In the genomic region with DNA sequence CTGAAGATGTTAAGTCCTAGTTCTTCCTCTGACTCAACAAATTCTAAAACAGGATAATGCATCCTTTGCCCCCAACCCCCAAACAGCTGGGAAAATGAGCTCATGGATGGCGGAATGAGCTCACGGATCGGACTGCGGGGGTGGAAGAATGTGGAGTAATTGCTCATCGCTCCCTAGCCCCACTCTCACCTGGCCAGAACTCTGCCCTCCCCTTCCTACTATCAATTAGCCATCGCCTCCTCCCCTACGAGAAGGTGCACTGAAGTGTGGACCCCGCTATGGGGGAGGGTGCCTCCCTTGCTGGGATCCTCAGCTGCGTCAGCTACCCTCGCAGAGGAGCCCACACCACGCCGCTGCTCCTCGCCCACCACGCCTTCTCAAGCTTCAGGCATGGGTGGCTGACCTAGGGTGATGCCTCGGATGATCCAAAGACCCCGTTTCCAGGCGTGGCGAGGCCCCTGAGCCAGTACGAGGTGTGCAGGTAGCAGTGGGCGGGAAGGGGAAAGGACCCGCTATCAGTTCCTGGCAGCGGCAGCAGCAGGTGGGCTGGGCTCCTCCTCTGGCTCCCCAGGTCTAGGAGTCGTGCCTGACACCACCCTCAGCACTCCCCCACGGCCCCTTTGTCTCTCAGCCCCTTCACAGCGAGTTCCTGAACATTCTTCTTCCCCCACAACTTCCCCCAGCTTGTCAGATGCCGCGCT, we compare ENCODE assay signal across 9 cellular contexts.
DNase-seq lines count a peak whose midpoint lies in the region; ATAC-seq and TF ChIP-seq lines count a peak whose summit lies in the region.
"Had no signal": no experiment of that assay in that cellular context is flagged by ENCODE, and none has a peak within 500 bp of the region (broad histone marks: within the 10 kb centered on the region; RNA-seq: fewer than 3 reads in every experiment).

No MANE protein-coding gene starts in this region.

- H3K36me3 ChIP-seq in GM23338 (ENCODE audit: insufficient read depth), result peaks cover 10% of the 10 kb centered on the region; the same call in 1 of the 2 replicates
- peaks cover 20 to 26% of the 10 kb centered on the region in 2 donors for H3K36me3 ChIP-seq in ascending aorta

- DNase-seq in GM23338 (ENCODE audit: low spot score) (peak; percentile 62), fibroblast of pulmonary artery (ENCODE audit: low read depth) (peak; percentile 56), ascending aorta (ENCODE audit: low spot score in 2 of 2) (no peak), NCI-H2029 treated with DMSO at 0.1 percent for 48 hours (lab: John Stamatoyannopoulos, UW) (no peak), HuH-7 (ENCODE audit: low spot score) (no peak), CD1c-positive myeloid dendritic cell (ENCODE audit: extremely low spot score) (no peak)
- peak; percentile 61 for DNase-seq in activated CD8-positive, alpha-beta T cell treated with anti-CD3 and anti-CD28 coated beads for 36 hours
- peak; percentile 16 to 30 for DNase-seq in stimulated activated CD4-positive, alpha-beta T cell treated with anti-CD3 and anti-CD28 coated beads, Interleukin-1b, Interleukin-23, amount 100 ng/mL, for 4 hours (ENCODE audit: low read depth in 2 of 2)

- peaks cover 77% of the 10 kb centered on the region for H3K36me3 Mint-ChIP-seq in GM23338 (ENCODE audit: low read depth)
- peaks cover 61% of the 10 kb centered on the region for H3K36me3 Mint-ChIP-seq in activated CD8-positive, alpha-beta T cell treated with anti-CD3 and anti-CD28 coated beads for 36 hours (ENCODE audit: low read depth)

- peak overlapping the region; percentile 97 for H3K4me2 ChIP-seq in GM23338

- no peaks in the 10 kb centered on the region for H3K27me3 ChIP-seq in GM23338 (ENCODE audit: insufficient read depth)
- no peaks in the 10 kb centered on the region for H3K27me3 ChIP-seq in ascending aorta

- H3F3A ChIP-seq in GM23338 (replicated peaks; ENCODE audit: low read depth), result peaks cover 11% of the 10 kb centered on the region

- H3K4me3 Mint-ChIP-seq in GM23338, result peak overlapping the region; percentile 94
- peak overlapping the region; percentile 87 for H3K4me3 Mint-ChIP-seq in activated CD8-positive, alpha-beta T cell treated with anti-CD3 and anti-CD28 coated beads for 36 hours

- 0 out of 2 replicates have a peak overlapping the region, but pooled peaks have one; percentile 81 for H3K27ac ChIP-seq in GM23338 (ENCODE audit: low read depth)
- no peak overlapping the region for H3K27ac ChIP-seq in ascending aorta
- H3K27ac ChIP-seq: thoracic aorta had no signal

- peaks cover 10% of the 10 kb centered on the region; the same call in 2 of the 3 replicates for H3K9me3 Mint-ChIP-seq in GM23338
- no peaks in the 10 kb centered on the region for H3K9me3 Mint-ChIP-seq in activated CD8-positive, alpha-beta T cell treated with anti-CD3 and anti-CD28 coated beads for 36 hours

- H3K9me2 ChIP-seq in GM23338 (ENCODE audit: insufficient read depth), result no peaks in the 10 kb centered on the region

- peaks cover 14% of the 10 kb centered on the region for H3K27me3 Mint-ChIP-seq in GM23338 (ENCODE audit: insufficient read depth, low read depth, poor library complexity)
- H3K27me3 Mint-ChIP-seq in activated CD8-positive, alpha-beta T cell treated with anti-CD3 and anti-CD28 coated beads for 36 hours, result no peaks in the 10 kb centered on the region

- POLR2A ChIA-PET in activated CD8-positive, alpha-beta T cell treated with anti-CD3 and anti-CD28 coated beads for 36 hours (lab: Charles Lee), result interaction anchor here (0.5 to 1.6 kb wide), 10 partner anchors 8 to 172 kb away, joined by 3 to 6 read pairs (median 3); no protein-coding TSS in a partner anchor

- H2AFZ ChIP-seq in GM23338, result no peak overlapping the region

- intact Hi-C loops in activated CD8-positive, alpha-beta T cell treated with anti-CD3 and anti-CD28 coated beads for 36 hours (cut with micrococcal nuclease), result no loop called here
- intact Hi-C loops in ascending aorta (cut with DNase I), result no loop called here

- H3K4me3 ChIP-seq in GM23338 (peak overlapping the region; percentile 95), fibroblast of pulmonary artery (replicated peaks; ENCODE audit: low read depth, low read length) (no peak overlapping the region), ascending aorta (no peak overlapping the region)

- TF ChIP-seq CTCF in GM23338 (conservative IDR thresholded peaks at IDR 0.05; ENCODE audit: low read depth in 2 of 2) (no peak), fibroblast of pulmonary artery (IDR thresholded peaks at IDR 0.05; ENCODE audit: low read length, missing control alignments) (no peak), ascending aorta (IDR thresholded peaks at IDR 0.05) (no peak)
- TF ChIP-seq CTCF in activated CD8-positive, alpha-beta T cell treated with anti-CD3 and anti-CD28 coated beads for 36 hours (IDR thresholded peaks at IDR 0.05), result no peak

- peaks cover 53% of the 10 kb centered on the region for H3K79me2 ChIP-seq in GM23338 (replicated peaks; ENCODE audit: insufficient read depth)

- H4K20me1 ChIP-seq in GM23338 (replicated peaks; ENCODE audit: insufficient read depth), result peaks cover 31% of the 10 kb centered on the region

- CTCF ChIA-PET in activated CD8-positive, alpha-beta T cell treated with anti-CD3 and anti-CD28 coated beads for 36 hours (lab: Charles Lee), result interaction anchor here (0.7 to 1.9 kb wide), 8 partner anchors 11 to 274 kb away, joined by 3 to 11 read pairs (median 4); no protein-coding TSS in a partner anchor

- peak; percentile 12 for ATAC-seq in GM23338
- ATAC-seq in activated CD8-positive, alpha-beta T cell treated with anti-CD3 and anti-CD28 coated beads for 36 hours, result peak; percentile 37

- H3K4me1 ChIP-seq in GM23338 (ENCODE audit: insufficient read depth) (peaks cover 34% of the 10 kb centered on the region), ascending aorta (peaks cover 0 to 12% of the 10 kb centered on the region in 2 donors)

- peaks cover 45% of the 10 kb centered on the region for H3K4me1 Mint-ChIP-seq in GM23338
- H3K4me1 Mint-ChIP-seq in activated CD8-positive, alpha-beta T cell treated with anti-CD3 and anti-CD28 coated beads for 36 hours (ENCODE audit: low read depth), result peaks cover 24% of the 10 kb centered on the region

- peak overlapping the region; percentile 54 for H3K27ac Mint-ChIP-seq in GM23338
- H3K27ac Mint-ChIP-seq in activated CD8-positive, alpha-beta T cell treated with anti-CD3 and anti-CD28 coated beads for 36 hours, result peak overlapping the region; percentile 91

- no peaks in the 10 kb centered on the region for H3K9me3 ChIP-seq in ascending aorta
- H3K9me3 ChIP-seq: thoracic aorta had no signal

TF ChIP-seq in GM23338, 12 proteins besides CTCF, POLR2A, EP300 and RAD21:
- TF ChIP-seq, protein P1, sequence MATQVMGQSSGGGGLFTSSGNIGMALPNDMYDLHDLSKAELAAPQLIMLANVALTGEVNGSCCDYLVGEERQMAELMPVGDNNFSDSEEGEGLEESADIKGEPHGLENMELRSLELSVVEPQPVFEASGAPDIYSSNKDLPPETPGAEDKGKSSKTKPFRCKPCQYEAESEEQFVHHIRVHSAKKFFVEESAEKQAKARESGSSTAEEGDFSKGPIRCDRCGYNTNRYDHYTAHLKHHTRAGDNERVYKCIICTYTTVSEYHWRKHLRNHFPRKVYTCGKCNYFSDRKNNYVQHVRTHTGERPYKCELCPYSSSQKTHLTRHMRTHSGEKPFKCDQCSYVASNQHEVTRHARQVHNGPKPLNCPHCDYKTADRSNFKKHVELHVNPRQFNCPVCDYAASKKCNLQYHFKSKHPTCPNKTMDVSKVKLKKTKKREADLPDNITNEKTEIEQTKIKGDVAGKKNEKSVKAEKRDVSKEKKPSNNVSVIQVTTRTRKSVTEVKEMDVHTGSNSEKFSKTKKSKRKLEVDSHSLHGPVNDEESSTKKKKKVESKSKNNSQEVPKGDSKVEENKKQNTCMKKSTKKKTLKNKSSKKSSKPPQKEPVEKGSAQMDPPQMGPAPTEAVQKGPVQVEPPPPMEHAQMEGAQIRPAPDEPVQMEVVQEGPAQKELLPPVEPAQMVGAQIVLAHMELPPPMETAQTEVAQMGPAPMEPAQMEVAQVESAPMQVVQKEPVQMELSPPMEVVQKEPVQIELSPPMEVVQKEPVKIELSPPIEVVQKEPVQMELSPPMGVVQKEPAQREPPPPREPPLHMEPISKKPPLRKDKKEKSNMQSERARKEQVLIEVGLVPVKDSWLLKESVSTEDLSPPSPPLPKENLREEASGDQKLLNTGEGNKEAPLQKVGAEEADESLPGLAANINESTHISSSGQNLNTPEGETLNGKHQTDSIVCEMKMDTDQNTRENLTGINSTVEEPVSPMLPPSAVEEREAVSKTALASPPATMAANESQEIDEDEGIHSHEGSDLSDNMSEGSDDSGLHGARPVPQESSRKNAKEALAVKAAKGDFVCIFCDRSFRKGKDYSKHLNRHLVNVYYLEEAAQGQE (IDR thresholded peaks at IDR 0.05; ENCODE audit: unreplicated experiment), result peak; percentile 12
- no peak for TF ChIP-seq ZNF114 (CRISPR knock-in tag; IDR thresholded peaks at IDR 0.05)
- no peak for TF ChIP-seq STAT1 (IDR thresholded peaks at IDR 0.05; ENCODE audit: unreplicated experiment)
- TF ChIP-seq CREB1 (CRISPR knock-in tag; IDR thresholded peaks at IDR 0.05; ENCODE audit: low read depth), result peak; percentile 68
- no peak for TF ChIP-seq JUNB (IDR thresholded peaks at IDR 0.05; ENCODE audit: unreplicated experiment)
TF ChIP-seq in GM23338: peak in this region for 2.

Comparison
In these comparisons a context has a peak if more than half of its experiments do, and no peak if none do; other contexts are left out.
1. DNase-seq: peak in GM23338 (single experiment), activated CD8-positive, alpha-beta T cell treated with anti-CD3 and anti-CD28 coated beads for 36 hours (single experiment), fibroblast of pulmonary artery (single experiment) and stimulated activated CD4-positive, alpha-beta T cell treated with anti-CD3 and anti-CD28 coated beads, Interleukin-1b, Interleukin-23, amount 100 ng/mL, for 4 hours (2 of 2); none in ascending aorta (0 of 2), NCI-H2029 treated with DMSO at 0.1 percent for 48 hours (single experiment), HuH-7 (single experiment) and CD1c-positive myeloid dendritic cell (single experiment).